Comparison of ENCODE assay signal across 13 cellular contexts in genomic region chr17:15981646-15982580, GRCh38. TPM values are rescaled to one million over a fixed set of nuclear protein-coding genes. Genes with fewer than 3 reads are reported as not detected.
DNase-seq lines count a peak whose midpoint lies in the region; ATAC-seq and TF ChIP-seq lines count a peak whose summit lies in the region.
"Had no signal": no experiment of that assay in that cellular context is flagged by ENCODE, and none has a peak within 500 bp of the region (broad histone marks: within the 10 kb centered on the region; RNA-seq: fewer than 3 reads in every experiment).

No MANE protein-coding gene starts in this region.

- intact Hi-C loops in CD8-positive, alpha-beta T cell (cut with DNase I, micrococcal nuclease), result no loop called here

- no peak overlapping the region for H3K4me3 ChIP-seq in CD8-positive, alpha-beta T cell (ENCODE audit: low read depth, low read length)
- H3K4me3 ChIP-seq in adipocyte (ENCODE audit: low read length) (no peak overlapping the region), WERI-Rb-1 (ENCODE audit: low read depth, low read length) (no peak overlapping the region)
- H3K4me3 ChIP-seq: gastrocnemius medialis, lower lobe of right lung, skin epidermis had no signal

- no peaks in the 10 kb centered on the region for H3K27me3 ChIP-seq in CD8-positive, alpha-beta T cell (ENCODE audit: insufficient read depth, low read length)
- no peaks in the 10 kb centered on the region for H3K27me3 ChIP-seq in adipocyte (replicated peaks; ENCODE audit: control insufficient read depth, insufficient read depth, low read length)
- no peaks in the 10 kb centered on the region for H3K27me3 ChIP-seq in WERI-Rb-1 (ENCODE audit: insufficient read depth, low read depth, severe bottlenecking)
- H3K27me3 ChIP-seq: gastrocnemius medialis had no signal

- H3K27ac ChIP-seq in CD8-positive, alpha-beta T cell (ENCODE audit: low read depth, low read length), result no peak overlapping the region
- no peak overlapping the region; the same call in 1 of the 2 replicates for H3K27ac ChIP-seq in WERI-Rb-1
- H3K27ac ChIP-seq: gastrocnemius medialis, lower lobe of right lung, skin epidermis had no signal

- H3K9ac ChIP-seq in adipocyte (ENCODE audit: low read length), result peak overlapping the region; percentile 4

- no peaks in the 10 kb centered on the region for H3K27me3 Mint-ChIP-seq in CD8-positive, alpha-beta T cell (ENCODE audit: low read depth)

- peaks cover 74% of the 10 kb centered on the region for H3K36me3 Mint-ChIP-seq in CD8-positive, alpha-beta T cell

- POLR2A ChIA-PET in CD8-positive, alpha-beta T cell (lab: Charles Lee), result no interaction called here

- peaks cover 26% of the 10 kb centered on the region for H3K36me3 ChIP-seq in CD8-positive, alpha-beta T cell (ENCODE audit: insufficient read depth, low read length)
- H3K36me3 ChIP-seq in adipocyte (ENCODE audit: control insufficient read depth, insufficient read depth, low read length, severe bottlenecking) (peaks cover 58% of the 10 kb centered on the region), WERI-Rb-1 (peaks cover 42% of the 10 kb centered on the region)

- H3K27ac Mint-ChIP-seq in CD8-positive, alpha-beta T cell, result peak overlapping the region; percentile 3

- H3K4me3 Mint-ChIP-seq in CD8-positive, alpha-beta T cell, result no peak overlapping the region

- peaks cover 8% of the 10 kb centered on the region for H3K4me1 Mint-ChIP-seq in CD8-positive, alpha-beta T cell (ENCODE audit: low read depth)

- CTCF ChIA-PET in CD8-positive, alpha-beta T cell (lab: Charles Lee), result interaction anchor here (1.7 kb wide), 1 partner anchor 17 kb away, joined by 4 read pairs; the partner anchor contains the start of genes TTC19 and ZSWIM7

- H3K9me3 ChIP-seq in CD8-positive, alpha-beta T cell (ENCODE audit: low read length), result no peaks in the 10 kb centered on the region
- H3K9me3 ChIP-seq in adipocyte (ENCODE audit: control insufficient read depth, low read length) (no peaks in the 10 kb centered on the region), WERI-Rb-1 (ENCODE audit: severe bottlenecking) (no peaks in the 10 kb centered on the region)
- H3K9me3 ChIP-seq: gastrocnemius medialis, lower lobe of right lung had no signal

- no peak for DNase-seq in CD8-positive, alpha-beta T cell
- DNase-seq in LHCN-M2 (ENCODE audit: low read depth) (peak; percentile 56), adipocyte (ENCODE audit: low read depth) (peak; percentile 41), iris pigment epithelial cell (ENCODE audit: low read depth) (peak; percentile 85), WERI-Rb-1 (no peak), HuH-7 (ENCODE audit: low spot score) (no peak), NCI-H82 treated with DMSO at 0.1 percent for 48 hours (lab: John Stamatoyannopoulos, UW; ENCODE audit: unreplicated experiment) (no peak)
- DNase-seq: gastrocnemius medialis, H7, lower lobe of right lung, NCI-H1105 treated with DMSO at 0.1 percent for 48 hours had no signal

- H3K9me3 Mint-ChIP-seq in CD8-positive, alpha-beta T cell, result no peaks in the 10 kb centered on the region

- TF ChIP-seq CTCF in CD8-positive, alpha-beta T cell (IDR thresholded peaks at IDR 0.05), result no peak
- TF ChIP-seq CTCF in WERI-Rb-1 (IDR thresholded peaks at IDR 0.05; ENCODE audit: low read depth, low read length), result no peak

- H3K4me1 ChIP-seq in CD8-positive, alpha-beta T cell (ENCODE audit: insufficient read depth, low read length), result peaks cover 8% of the 10 kb centered on the region
- H3K4me1 ChIP-seq in adipocyte (ENCODE audit: control insufficient read depth, insufficient read depth, low read length), result peaks cover 17% of the 10 kb centered on the region
- H3K4me1 ChIP-seq: gastrocnemius medialis, lower lobe of right lung had no signal

- ATAC-seq in CD8-positive, alpha-beta T cell, result no peak
- no peak for ATAC-seq in GM21619 (IDR thresholded peaks at IDR 0.05; ENCODE audit: unreplicated experiment)
- ATAC-seq: gastrocnemius medialis, lower lobe of right lung had no signal

RNA-seq across cellular contexts. Expression of gene ZSWIM7, which starts 17.6 kb away (rescaled TPM):
- total RNA-seq in CD8-positive, alpha-beta T cell, result 10 to 100 TPM; 10.3 to 10.8 TPM
- total RNA-seq in LHCN-M2 (2014; rRNA removed), result 16.2 and 16.4 TPM in 2 replicates
- polyA plus RNA-seq in LHCN-M2 (2012), result 23.4 TPM

RNA-seq across cellular contexts. Expression of gene TTC19, which starts 17.7 kb away (rescaled TPM):
- total RNA-seq in CD8-positive, alpha-beta T cell, result 10 to 100 TPM; 63.5 to 71.9 TPM
- 42.0 and 46.2 TPM in 2 replicates for total RNA-seq in LHCN-M2 (2014; rRNA removed)
- polyA plus RNA-seq in LHCN-M2 (2012), result 13.7 TPM

RNA-seq across cellular contexts. Expression of gene ADORA2B, which starts 37.0 kb away (rescaled TPM):
- total RNA-seq in CD8-positive, alpha-beta T cell, result not detected
- total RNA-seq in LHCN-M2 (2014; rRNA removed), result 27.8 and 31.2 TPM in 2 replicates
- polyA plus RNA-seq in LHCN-M2 (2012), result 8.8 TPM

Comparison
In these comparisons a context has a peak if more than half of its experiments do, and no peak if none do; other contexts are left out.
1. DNase-seq: peak in LHCN-M2 (single experiment), adipocyte (single experiment) and iris pigment epithelial cell (single experiment); none in CD8-positive, alpha-beta T cell (0 of 7), WERI-Rb-1 (single experiment), HuH-7 (single experiment) and NCI-H82 treated with DMSO at 0.1 percent for 48 hours (single experiment).
2. RNA of gene ADORA2B, which starts 37.0 kb away (total RNA-seq): 27.8 to 31.2 TPM in LHCN-M2; not detected in CD8-positive, alpha-beta T cell; every median in the first group is over 10 times any median in the second.